29 cellular contexts compared by ENCODE assay signal in the genomic region with DNA sequence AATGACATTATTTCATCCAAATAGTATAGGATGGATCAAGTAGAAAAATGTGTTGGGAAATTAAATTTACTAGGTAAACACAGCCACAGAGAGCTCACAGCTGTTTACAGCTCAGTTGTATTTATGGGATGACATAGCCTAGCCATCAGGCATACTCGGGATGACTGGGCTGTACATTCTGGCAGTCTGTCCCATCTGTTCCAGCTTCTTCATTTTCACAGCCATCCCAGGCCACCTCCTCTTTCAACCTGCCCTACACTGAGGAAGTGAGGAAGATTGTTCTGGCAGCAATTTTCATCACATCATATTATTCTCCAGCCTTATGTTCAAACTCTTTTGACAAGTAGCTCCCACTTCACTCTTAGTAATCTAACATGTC.
DNase-seq lines count a peak whose midpoint lies in the region; ATAC-seq and TF ChIP-seq lines count a peak whose summit lies in the region.
"Had no signal": no experiment of that assay in that cellular context is flagged by ENCODE, and none has a peak within 500 bp of the region (broad histone marks: within the 10 kb centered on the region; RNA-seq: fewer than 3 reads in every experiment).

No MANE protein-coding gene starts in this region.

- no peaks in the 10 kb centered on the region for H3K9me3 Mint-ChIP-seq in activated CD8-positive, alpha-beta T cell treated with anti-CD3 and anti-CD28 coated beads for 36 hours
- H3K9me3 Mint-ChIP-seq: activated CD4-positive, alpha-beta memory T cell treated with anti-CD3 and anti-CD28 coated beads, Interleukin-2, amount 10 ng/mL, durations not matched to agents 7 days and 5 days; activated naive CD8-positive, alpha-beta T cell treated with anti-CD3 and anti-CD28 coated beads for 36 hours; CD8-positive, alpha-beta memory T cell; dendritic cell treated with granulocyte-macrophage colony-stimulating factor and Interleukin-4, amounts not matched to agents 40 ng/mL and 50 ng/mL, for 4 days; natural killer cell; T-helper 1 cell treated with Interleukin-12 subunit alpha and Interleukin-12 subunit beta and Interleukin-4 antibody, amounts not matched to agents 30 μg/mL and 1 μg/mL, for 36 hours had no signal

- dilution Hi-C loops in mammary epithelial cell (cut with HindIII; ENCODE audit: low sequenced_read_pairs) = no loop called here

- no peak overlapping the region for H2AFZ ChIP-seq in mammary epithelial cell (ENCODE audit: low read depth, low read length)

- H3K9me3 ChIP-seq in SJCRH30 (replicated peaks) = no peaks in the 10 kb centered on the region
- no peaks in the 10 kb centered on the region for H3K9me3 ChIP-seq in mammary epithelial cell (replicated peaks; ENCODE audit: insufficient read depth, low read length)
- H3K9me3 ChIP-seq: A549, ascending aorta, SK-N-SH, spleen, tibial nerve had no signal

- H3K36me3 Mint-ChIP-seq in activated CD8-positive, alpha-beta T cell treated with anti-CD3 and anti-CD28 coated beads for 36 hours (ENCODE audit: low read depth) = no peaks in the 10 kb centered on the region
- H3K36me3 Mint-ChIP-seq: activated naive CD8-positive, alpha-beta T cell treated with anti-CD3 and anti-CD28 coated beads for 36 hours; CD8-positive, alpha-beta memory T cell; natural killer cell had no signal

- ATAC-seq in GM18498 (IDR thresholded peaks at IDR 0.05; ENCODE audit: unreplicated experiment) (no peak), HG03460 (IDR thresholded peaks at IDR 0.05; ENCODE audit: unreplicated experiment) (no peak)
- no peak for ATAC-seq in activated CD8-positive, alpha-beta T cell treated with anti-CD3 and anti-CD28 coated beads for 36 hours
- ATAC-seq: A549, natural killer cell had no signal

- 83% methylated on average over 1 of the region's 1 CpG for WGBS in mammary epithelial cell (ENCODE audit: low coverage, missing lambda C conversion rate)

- no peak overlapping the region for H3K9ac ChIP-seq in mammary epithelial cell (ENCODE audit: insufficient read depth, low read length)
- H3K9ac ChIP-seq: SK-N-SH had no signal

- POLR2A ChIA-PET in activated CD8-positive, alpha-beta T cell treated with anti-CD3 and anti-CD28 coated beads for 36 hours (lab: Charles Lee) = interaction anchor here (1.3 kb wide), 1 partner anchor 8 kb away, joined by 3 read pairs; no protein-coding TSS in a partner anchor

- H3K4me1 ChIP-seq in SJCRH30 = peaks cover 50% of the 10 kb centered on the region
- H3K4me1 ChIP-seq in mammary epithelial cell (ENCODE audit: insufficient read depth, low read length) = peaks cover 10% of the 10 kb centered on the region
- H3K4me1 ChIP-seq: A549, ascending aorta, spleen, tibial nerve had no signal

- BruUV-seq in mammary epithelial cell (replicated peaks; lab: Mats Ljungman, UMichigan) = no TSS peak

- H3K4me2 ChIP-seq in mammary epithelial cell (ENCODE audit: insufficient read depth, low read depth, low read length) = no peak overlapping the region
- H3K4me2 ChIP-seq: A549, SK-N-SH had no signal

- H3K4me1 Mint-ChIP-seq in activated CD8-positive, alpha-beta T cell treated with anti-CD3 and anti-CD28 coated beads for 36 hours (ENCODE audit: low read depth) = no peaks in the 10 kb centered on the region
- H3K4me1 Mint-ChIP-seq: activated CD4-positive, alpha-beta memory T cell treated with anti-CD3 and anti-CD28 coated beads, Interleukin-2, amount 10 ng/mL, durations not matched to agents 7 days and 5 days; activated naive CD8-positive, alpha-beta T cell treated with anti-CD3 and anti-CD28 coated beads for 36 hours; CD8-positive, alpha-beta memory T cell; natural killer cell had no signal

- no peak overlapping the region for H3K27ac Mint-ChIP-seq in activated CD8-positive, alpha-beta T cell treated with anti-CD3 and anti-CD28 coated beads for 36 hours
- H3K27ac Mint-ChIP-seq: activated CD4-positive, alpha-beta memory T cell treated with anti-CD3 and anti-CD28 coated beads, Interleukin-2, amount 10 ng/mL, durations not matched to agents 7 days and 5 days; activated naive CD8-positive, alpha-beta T cell treated with anti-CD3 and anti-CD28 coated beads for 36 hours; CD8-positive, alpha-beta memory T cell; dendritic cell treated with granulocyte-macrophage colony-stimulating factor and Interleukin-4, amounts not matched to agents 40 ng/mL and 50 ng/mL, for 4 days; natural killer cell; T-helper 1 cell treated with Interleukin-12 subunit alpha and Interleukin-12 subunit beta and Interleukin-4 antibody, amounts not matched to agents 30 μg/mL and 1 μg/mL, for 36 hours had no signal

- DNase-seq in D341Med (ENCODE audit: low spot score) (peak; percentile 51), NCI-H1694 (lab: John Stamatoyannopoulos, UW) (peak; percentile 86), SJCRH30 (peak; percentile 49 to 72), islet precursor cell (peak; percentile 65), mammary epithelial cell (no peak)
- no peak for DNase-seq in activated CD8-positive, alpha-beta T cell treated with anti-CD3 and anti-CD28 coated beads for 36 hours
- DNase-seq: activated CD4-positive, alpha-beta memory T cell treated with anti-CD3 and anti-CD28 coated beads, Interleukin-2, amount 10 ng/mL, durations not matched to agents 7 days and 5 days; activated CD4-positive, CD25-positive, alpha-beta regulatory T cell treated with anti-CD3 and anti-CD28 coated beads, Interleukin-2, amount 50 U/mL, for 72 hours; activated naive CD8-positive, alpha-beta T cell treated with anti-CD3 and anti-CD28 coated beads for 36 hours; CD8-positive, alpha-beta memory T cell; DMS53; GF-D8; HCEC 1CT; KG1; midbrain; natural killer cell; NCI-H1417 treated with DMSO at 0.1 percent for 48 hours; NCI-H774; retina; SK-N-SH; spleen had no signal

- in situ Hi-C loops in mammary epithelial cell (cut with MboI; ENCODE audit: low sequenced_read_pairs in 2 of 2) = no loop called here

- intact Hi-C loops in activated CD8-positive, alpha-beta T cell treated with anti-CD3 and anti-CD28 coated beads for 36 hours (cut with micrococcal nuclease) = no loop called here
- intact Hi-C loops in mammary epithelial cell (cut with micrococcal nuclease) = no loop called here

- H3K79me2 ChIP-seq in mammary epithelial cell (ENCODE audit: insufficient read depth, low read length) = no peaks in the 10 kb centered on the region

- peaks cover 37% of the 10 kb centered on the region for H3K27me3 Mint-ChIP-seq in activated CD8-positive, alpha-beta T cell treated with anti-CD3 and anti-CD28 coated beads for 36 hours

- no peak for TF ChIP-seq CTCF in activated CD8-positive, alpha-beta T cell treated with anti-CD3 and anti-CD28 coated beads for 36 hours (IDR thresholded peaks at IDR 0.05)
- TF ChIP-seq CTCF in mammary epithelial cell (conservative IDR thresholded peaks at IDR 0.05 in 1 of 2, IDR thresholded peaks at IDR 0.05 in 1 of 2; ENCODE audit: extremely low read depth in 1 of 2, insufficient read depth in 1 of 2, low read depth in 1 of 2, low read length in 2 of 2) = no peak

- CTCF ChIA-PET in activated CD8-positive, alpha-beta T cell treated with anti-CD3 and anti-CD28 coated beads for 36 hours (lab: Charles Lee) = interaction anchor here (1.1 kb wide), 1 partner anchor 115 kb away, joined by 3 read pairs; no protein-coding TSS in a partner anchor
- CTCF ChIA-PET in mammary epithelial cell (lab: Charles Lee; ENCODE audit: low non-redundant PET) = no interaction called here

- peak overlapping the region; percentile 23 for H3K27ac ChIP-seq in SJCRH30
- no peak overlapping the region for H3K27ac ChIP-seq in mammary epithelial cell (ENCODE audit: insufficient read depth, low read depth, low read length)
- H3K27ac ChIP-seq: A549, ascending aorta, RWPE1, spleen, tibial nerve had no signal

- H3K36me3 ChIP-seq in SJCRH30 = no peaks in the 10 kb centered on the region
- no peaks in the 10 kb centered on the region for H3K36me3 ChIP-seq in mammary epithelial cell (ENCODE audit: insufficient read depth, low read length)
- H3K36me3 ChIP-seq: ascending aorta, spleen, tibial nerve had no signal

- no peak overlapping the region for H3K4me3 ChIP-seq in SJCRH30
- no peak overlapping the region for H3K4me3 ChIP-seq in mammary epithelial cell (replicated peaks in 1 of 3; ENCODE audit: insufficient read depth in 1 of 3, low read depth in 2 of 3, low read length in 3 of 3)
- H3K4me3 ChIP-seq: A549, ascending aorta, spleen, tibial nerve had no signal

- no peak overlapping the region for H3K4me3 Mint-ChIP-seq in activated CD8-positive, alpha-beta T cell treated with anti-CD3 and anti-CD28 coated beads for 36 hours
- H3K4me3 Mint-ChIP-seq: activated CD4-positive, alpha-beta memory T cell treated with anti-CD3 and anti-CD28 coated beads, Interleukin-2, amount 10 ng/mL, durations not matched to agents 7 days and 5 days; activated naive CD8-positive, alpha-beta T cell treated with anti-CD3 and anti-CD28 coated beads for 36 hours; CD8-positive, alpha-beta memory T cell; dendritic cell treated with granulocyte-macrophage colony-stimulating factor and Interleukin-4, amounts not matched to agents 40 ng/mL and 50 ng/mL, for 4 days; natural killer cell; T-helper 1 cell treated with Interleukin-12 subunit alpha and Interleukin-12 subunit beta and Interleukin-4 antibody, amounts not matched to agents 30 μg/mL and 1 μg/mL, for 36 hours had no signal

- H4K20me1 ChIP-seq in mammary epithelial cell (ENCODE audit: insufficient read depth, low read length) = no peaks in the 10 kb centered on the region

- H3K27me3 ChIP-seq in SJCRH30 (no peaks in the 10 kb centered on the region), mammary epithelial cell (ENCODE audit: insufficient read depth, low read length) (no peaks in the 10 kb centered on the region)
- H3K27me3 ChIP-seq: ascending aorta, tibial nerve had no signal

Comparison
In these comparisons a context has a peak if more than half of its experiments do, and no peak if none do; other contexts are left out.
1. DNase-seq: peak in D341Med (single experiment), NCI-H1694 (single experiment), SJCRH30 (2 of 2) and islet precursor cell (single experiment); none in activated CD8-positive, alpha-beta T cell treated with anti-CD3 and anti-CD28 coated beads for 36 hours (single experiment) and mammary epithelial cell (single experiment).